ENCODE assay signal across 22 cellular contexts in genomic region chr17:55654821-55655220, GRCh38.
DNase-seq lines count a peak whose midpoint lies in the region; ATAC-seq and TF ChIP-seq lines count a peak whose summit lies in the region.
"Had no signal": no experiment of that assay in that cellular context is flagged by ENCODE, and none has a peak within 500 bp of the region (broad histone marks: within the 10 kb centered on the region; RNA-seq: fewer than 3 reads in every experiment).

No MANE protein-coding gene starts in this region.

- H3K36me3 ChIP-seq in rectal smooth muscle tissue (ENCODE audit: control insufficient read depth, insufficient read depth, low read length) (no peaks in the 10 kb centered on the region), transverse colon (no peaks in the 10 kb centered on the region), colonic mucosa (no peaks in the 10 kb centered on the region)
- H3K36me3 ChIP-seq: BE2C; BLaER1 treated with 17β-estradiol and CSF1 and Interleukin-3, amounts not matched to agents 10 nM and 100 nM; HAP-1 had no signal

- in situ Hi-C loops in transverse colon (cut with MboI; ENCODE audit: low pct_ligation_motif_present in 1 of 4, low pct_unique_long_range_greater_than_20kb in 1 of 4, low sequenced_read_pairs in 3 of 4), result no loop called here

- H3K27ac ChIP-seq in rectal smooth muscle tissue (ENCODE audit: low read depth, low read length) (peak overlapping the region; percentile 3), transverse colon (peak overlapping the region in 3 of 4 donors; percentile 25 to 49 (median 26)), colonic mucosa (no peak overlapping the region)
- H3K27ac ChIP-seq: A549; BLaER1 treated with 17β-estradiol and CSF1 and Interleukin-3, amounts not matched to agents 10 nM and 100 nM had no signal

- H3K4me3 ChIP-seq in fibroblast of villous mesenchyme (ENCODE audit: low read depth, low read length), result no peak overlapping the region
- H3K4me3 ChIP-seq in rectal smooth muscle tissue (ENCODE audit: low read length), result no peak overlapping the region
- no peak overlapping the region for H3K4me3 ChIP-seq in transverse colon
- no peak overlapping the region for H3K4me3 ChIP-seq in colonic mucosa
- H3K4me3 ChIP-seq: A549; BLaER1 treated with 17β-estradiol and CSF1 and Interleukin-3, amounts not matched to agents 10 nM and 100 nM; HAP-1 had no signal

- DNase-seq in amniotic epithelial cell (ENCODE audit: low read depth), result peak; percentile 24
- peak; percentile 14 for DNase-seq in fibroblast of villous mesenchyme (ENCODE audit: low read depth)
- no peak for DNase-seq in transverse colon
- no peak for DNase-seq in activated CD8-positive, alpha-beta memory T cell treated with anti-CD3 and anti-CD28 coated beads, Interleukin-2, amount 50 U/mL, for 4 hours
- no peak for DNase-seq in colonic mucosa
- DNase-seq in GDM1 (lab: John Stamatoyannopoulos, UW), result no peak
- DNase-seq: 8988T; ACHN; AML-193; BE2C; CD4-positive, alpha-beta T cell; CD8-positive, alpha-beta memory T cell; DMS 273 treated with DMSO at 0.1 percent for 48 hours; DMS53; DMS79 treated with DMSO at 0.1 percent for 48 hours; GOT3; HFFc6 had no signal

- no peak for TF ChIP-seq POLR2A in transverse colon (IDR thresholded peaks at IDR 0.05)

- H3K9ac ChIP-seq in rectal smooth muscle tissue (ENCODE audit: low read length), result no peak overlapping the region
- no peak overlapping the region for H3K9ac ChIP-seq in colonic mucosa (ENCODE audit: low read depth in 2 of 2, low read length in 2 of 2)
- H3K9ac ChIP-seq: BLaER1 treated with 17β-estradiol and CSF1 and Interleukin-3, amounts not matched to agents 10 nM and 100 nM had no signal

- H3K9me3 ChIP-seq in transverse colon, result no peaks in the 10 kb centered on the region
- no peaks in the 10 kb centered on the region for H3K9me3 ChIP-seq in colonic mucosa
- H3K9me3 ChIP-seq: A549; BE2C; BLaER1 treated with 17β-estradiol and CSF1 and Interleukin-3, amounts not matched to agents 10 nM and 100 nM; HAP-1 had no signal

- H3K27me3 ChIP-seq in rectal smooth muscle tissue (ENCODE audit: control insufficient read depth, insufficient read depth, low read length), result no peaks in the 10 kb centered on the region
- no peaks in the 10 kb centered on the region for H3K27me3 ChIP-seq in transverse colon
- H3K27me3 ChIP-seq in colonic mucosa, result no peaks in the 10 kb centered on the region
- H3K27me3 ChIP-seq: BE2C; BLaER1 treated with 17β-estradiol and CSF1 and Interleukin-3, amounts not matched to agents 10 nM and 100 nM had no signal

- intact Hi-C loops in transverse colon (cut with DNase I; ENCODE audit: low total_unique reads), result no loop called here
- intact Hi-C loops in colonic mucosa (cut with DNase I), result no loop called here

- ATAC-seq in HG02623 (IDR thresholded peaks at IDR 0.05; ENCODE audit: unreplicated experiment), result no peak
- ATAC-seq: A549 had no signal

- whole genome bisulfite sequencing in transverse colon (ENCODE audit: low coverage in 1 of 2), 2 donors, result 53 to 54% methylated on average over 4 to 5 of the region's 5 CpGs

- no peak for TF ChIP-seq EP300 in transverse colon (IDR thresholded peaks at IDR 0.05; ENCODE audit: low read depth)

- TF ChIP-seq CTCF in fibroblast of villous mesenchyme (IDR thresholded peaks at IDR 0.05; ENCODE audit: insufficient read depth, low read depth, low read length), result no peak
- TF ChIP-seq CTCF in transverse colon (IDR thresholded peaks at IDR 0.05), result no peak
- TF ChIP-seq CTCF in colonic mucosa (IDR thresholded peaks at IDR 0.05), result no peak

- H3K4me1 ChIP-seq in rectal smooth muscle tissue (ENCODE audit: control insufficient read depth, insufficient read depth, low read length) (no peaks in the 10 kb centered on the region), transverse colon (peaks cover 0 to 17% (median 0%) of the 10 kb centered on the region in 4 donors), colonic mucosa (no peaks in the 10 kb centered on the region)
- H3K4me1 ChIP-seq: A549, HAP-1 had no signal

Comparison
In these comparisons a context has a peak if more than half of its experiments do, and no peak if none do; other contexts are left out.
1. DNase-seq: peak in amniotic epithelial cell (single experiment) and fibroblast of villous mesenchyme (single experiment); none in transverse colon (single experiment), activated CD8-positive, alpha-beta memory T cell treated with anti-CD3 and anti-CD28 coated beads, Interleukin-2, amount 50 U/mL, for 4 hours (single experiment), colonic mucosa (single experiment) and GDM1 (single experiment).